Comparison of ENCODE assay signal across 17 cellular contexts in genomic region chr20:62799036-62799435, GRCh38.
DNase-seq lines count a peak whose midpoint lies in the region; ATAC-seq and TF ChIP-seq lines count a peak whose summit lies in the region.
"Had no signal": no experiment of that assay in that cellular context is flagged by ENCODE, and none has a peak within 500 bp of the region (broad histone marks: within the 10 kb centered on the region; RNA-seq: fewer than 3 reads in every experiment).

No MANE protein-coding gene starts in this region.

- intact Hi-C loops in dendritic cell treated with granulocyte-macrophage colony-stimulating factor and Interleukin-4, amounts not matched to agents 40 ng/mL and 50 ng/mL, for 4 days (cut with micrococcal nuclease) = no loop called here

- no peak overlapping the region for H3K4me3 ChIP-seq in BLaER1 treated with 17β-estradiol and CSF1 and Interleukin-3, amounts not matched to agents 10 nM and 100 nM
- no peak overlapping the region for H3K4me3 ChIP-seq in Loucy (ENCODE audit: low read length, poor library complexity, severe bottlenecking)
- H3K4me3 ChIP-seq: MG63, PC-9, SJSA1 had no signal

- H3K27ac Mint-ChIP-seq in dendritic cell treated with granulocyte-macrophage colony-stimulating factor and Interleukin-4, amounts not matched to agents 40 ng/mL and 50 ng/mL, for 4 days = peak overlapping the region; percentile 83
- H3K27ac Mint-ChIP-seq in stimulated activated memory B cell treated with anti-CD40 and anti-IgM and Interleukin-4, amounts not matched to agents 10 μg/mL and 1 μg/mL and 100 μg/mL, for 72 hours = peak overlapping the region; percentile 60

- no peak overlapping the region for H3K4me3 Mint-ChIP-seq in dendritic cell treated with granulocyte-macrophage colony-stimulating factor and Interleukin-4, amounts not matched to agents 40 ng/mL and 50 ng/mL, for 4 days
- no peak overlapping the region for H3K4me3 Mint-ChIP-seq in stimulated activated memory B cell treated with anti-CD40 and anti-IgM and Interleukin-4, amounts not matched to agents 10 μg/mL and 1 μg/mL and 100 μg/mL, for 72 hours

- peaks cover 6% of the 10 kb centered on the region; the same call in 1 of the 2 replicates for H3F3A ChIP-seq in Loucy (ENCODE audit: low read depth)

- peaks cover 51% of the 10 kb centered on the region for H3K36me3 Mint-ChIP-seq in dendritic cell treated with granulocyte-macrophage colony-stimulating factor and Interleukin-4, amounts not matched to agents 40 ng/mL and 50 ng/mL, for 4 days (ENCODE audit: low read depth)
- H3K36me3 Mint-ChIP-seq in stimulated activated memory B cell treated with anti-CD40 and anti-IgM and Interleukin-4, amounts not matched to agents 10 μg/mL and 1 μg/mL and 100 μg/mL, for 72 hours = peaks cover 29% of the 10 kb centered on the region

- no peak overlapping the region for H2AFZ ChIP-seq in Loucy (ENCODE audit: low read length)
- H2AFZ ChIP-seq: PC-9 had no signal

- H3K27me3 ChIP-seq in BLaER1 treated with 17β-estradiol and CSF1 and Interleukin-3, amounts not matched to agents 10 nM and 100 nM = no peaks in the 10 kb centered on the region
- H3K27me3 ChIP-seq in Loucy (ENCODE audit: insufficient read depth, low read length, poor library complexity, severe bottlenecking) = no peaks in the 10 kb centered on the region
- H3K27me3 ChIP-seq: MG63, SJSA1 had no signal

- no peaks in the 10 kb centered on the region for H3K27me3 Mint-ChIP-seq in dendritic cell treated with granulocyte-macrophage colony-stimulating factor and Interleukin-4, amounts not matched to agents 40 ng/mL and 50 ng/mL, for 4 days
- no peaks in the 10 kb centered on the region for H3K27me3 Mint-ChIP-seq in stimulated activated memory B cell treated with anti-CD40 and anti-IgM and Interleukin-4, amounts not matched to agents 10 μg/mL and 1 μg/mL and 100 μg/mL, for 72 hours

- peak overlapping the region in 8 of 11 experiments; percentile 15 to 99 (median 92); a peak in 11 of 22 replicates for H3K4me2 ChIP-seq in BLaER1 treated with 17β-estradiol and CSF1 and Interleukin-3, amounts not matched to agents 10 nM and 100 nM
- H3K4me2 ChIP-seq in Loucy (ENCODE audit: low read depth, low read length, poor library complexity, severe bottlenecking) = peak overlapping the region; percentile 94
- H3K4me2 ChIP-seq: PC-9 had no signal

- H3K9ac ChIP-seq in BLaER1 treated with 17β-estradiol and CSF1 and Interleukin-3, amounts not matched to agents 10 nM and 100 nM = peak overlapping the region in 6 of 11 experiments; percentile 14 to 79 (median 61); a peak in 8 of 22 replicates
- H3K9ac ChIP-seq in Loucy (ENCODE audit: low read depth, low read length, poor library complexity, severe bottlenecking) = peak overlapping the region; percentile 37

- peaks cover 0 to 50% (median 29%) of the 10 kb centered on the region in 11 experiments; a peak in 15 of 22 replicates for H4K20me1 ChIP-seq in BLaER1 treated with 17β-estradiol and CSF1 and Interleukin-3, amounts not matched to agents 10 nM and 100 nM
- peaks cover 11% of the 10 kb centered on the region for H4K20me1 ChIP-seq in Loucy (ENCODE audit: insufficient read depth, low read length, poor library complexity, severe bottlenecking)

- no peak for DNase-seq in Kasumi-1 (lab: John Stamatoyannopoulos, UW)
- DNase-seq in stimulated activated CD4-positive, alpha-beta T cell treated with anti-CD3 and anti-CD28 coated beads, Interleukin-12 subunit alpha, Interleukin-12 subunit beta, amount 100 ng/mL, for 4 hours = no peak
- DNase-seq: COR-L47, DMS53, GF-D8, HCEC 1CT, MG63, NCI-H2029, NCI-H526 treated with DMSO at 0.1 percent for 48 hours, PC-9, Right ventricle myocardium superior had no signal

- H3K9me3 Mint-ChIP-seq in dendritic cell treated with granulocyte-macrophage colony-stimulating factor and Interleukin-4, amounts not matched to agents 40 ng/mL and 50 ng/mL, for 4 days = no peaks in the 10 kb centered on the region
- no peaks in the 10 kb centered on the region for H3K9me3 Mint-ChIP-seq in stimulated activated memory B cell treated with anti-CD40 and anti-IgM and Interleukin-4, amounts not matched to agents 10 μg/mL and 1 μg/mL and 100 μg/mL, for 72 hours

- peaks cover 52 to 72% (median 68%) of the 10 kb centered on the region in 10 experiments for H3K4me1 ChIP-seq in BLaER1 treated with 17β-estradiol and CSF1 and Interleukin-3, amounts not matched to agents 10 nM and 100 nM
- peaks cover 27% of the 10 kb centered on the region for H3K4me1 ChIP-seq in Loucy (ENCODE audit: insufficient read depth, low read length, poor library complexity, severe bottlenecking)

- no peak overlapping the region; a peak in 1 of 22 replicates for H3K27ac ChIP-seq in BLaER1 treated with 17β-estradiol and CSF1 and Interleukin-3, amounts not matched to agents 10 nM and 100 nM
- H3K27ac ChIP-seq: PC-9, SJSA1 had no signal

- H3K36me3 ChIP-seq in BLaER1 treated with 17β-estradiol and CSF1 and Interleukin-3, amounts not matched to agents 10 nM and 100 nM = peaks cover 36 to 49% (median 39%) of the 10 kb centered on the region in 11 experiments
- H3K36me3 ChIP-seq in Loucy (ENCODE audit: insufficient read depth, low read length) = peaks cover 26% of the 10 kb centered on the region; the same call in 1 of the 2 replicates

- TF ChIP-seq CTCF in Loucy (conservative IDR thresholded peaks at IDR 0.05; ENCODE audit: low read length) = no peak

- peaks cover 25% of the 10 kb centered on the region for H3K79me2 ChIP-seq in Loucy (ENCODE audit: insufficient read depth, low read length)

- H3K4me1 Mint-ChIP-seq in dendritic cell treated with granulocyte-macrophage colony-stimulating factor and Interleukin-4, amounts not matched to agents 40 ng/mL and 50 ng/mL, for 4 days (ENCODE audit: low read depth) = peaks cover 66% of the 10 kb centered on the region
- peaks cover 42% of the 10 kb centered on the region for H3K4me1 Mint-ChIP-seq in stimulated activated memory B cell treated with anti-CD40 and anti-IgM and Interleukin-4, amounts not matched to agents 10 μg/mL and 1 μg/mL and 100 μg/mL, for 72 hours

- H3K9me2 ChIP-seq in Loucy (replicated peaks; ENCODE audit: low read depth, low read length) = no peaks in the 10 kb centered on the region

- H3K9me3 ChIP-seq in BLaER1 treated with 17β-estradiol and CSF1 and Interleukin-3, amounts not matched to agents 10 nM and 100 nM (replicated peaks in 1 of 11) = no peaks in the 10 kb centered on the region
- H3K9me3 ChIP-seq in Loucy (ENCODE audit: insufficient read depth, low read depth, low read length) = no peaks in the 10 kb centered on the region
- H3K9me3 ChIP-seq: MG63, SJSA1 had no signal

- no peak for ATAC-seq in stimulated activated memory B cell treated with anti-CD40 and anti-IgM and Interleukin-4, amounts not matched to agents 10 μg/mL and 1 μg/mL and 100 μg/mL, for 72 hours
- ATAC-seq in HG02678 (IDR thresholded peaks at IDR 0.05; ENCODE audit: unreplicated experiment) = no peak
